20 cellular contexts compared by ENCODE assay signal in the genomic region with DNA sequence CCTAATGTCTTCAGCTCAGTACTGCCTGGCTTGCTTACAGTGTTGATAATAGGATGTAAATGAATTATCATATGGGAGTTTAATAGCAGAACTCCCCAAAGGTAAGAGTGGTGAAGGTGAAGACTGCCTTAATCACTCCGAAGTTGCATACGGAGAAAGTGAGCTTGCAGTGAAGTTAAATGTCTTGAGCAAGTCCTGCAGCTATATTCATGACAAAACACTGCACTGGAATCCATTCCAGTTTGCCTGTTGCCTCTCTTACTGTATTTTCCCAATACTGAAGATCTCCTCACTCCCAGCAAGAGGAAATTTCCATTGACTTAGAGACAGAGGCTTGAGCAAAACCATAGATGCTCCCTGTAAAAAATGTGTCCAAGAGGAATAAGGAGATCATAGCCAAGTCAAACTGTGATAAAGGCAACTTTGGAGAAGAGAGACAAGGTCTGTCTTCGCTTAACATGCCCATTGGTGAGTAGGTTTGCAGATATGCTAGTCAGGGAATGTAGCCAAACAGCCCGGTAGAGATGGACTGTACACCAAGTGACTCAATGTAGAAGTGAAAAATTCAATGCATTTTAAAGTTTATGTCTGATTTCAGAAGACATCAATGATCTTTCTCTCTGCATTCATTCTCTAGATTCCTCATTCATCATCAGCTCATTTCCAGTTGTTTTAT.
DNase-seq lines count a peak whose midpoint lies in the region; ATAC-seq and TF ChIP-seq lines count a peak whose summit lies in the region.
"Had no signal": no experiment of that assay in that cellular context is flagged by ENCODE, and none has a peak within 500 bp of the region (broad histone marks: within the 10 kb centered on the region; RNA-seq: fewer than 3 reads in every experiment).

No MANE protein-coding gene starts in this region.

- H3K36me3 ChIP-seq in MG63: no peaks in the 10 kb centered on the region
- H3K36me3 ChIP-seq in right lobe of liver: no peaks in the 10 kb centered on the region
- H3K36me3 ChIP-seq: cardiac muscle cell, tibial artery had no signal

- H3K27me3 ChIP-seq in MG63: no peaks in the 10 kb centered on the region
- H3K27me3 ChIP-seq in right lobe of liver: no peaks in the 10 kb centered on the region
- H3K27me3 ChIP-seq: cardiac muscle cell, tibial artery had no signal

- WGBS in right lobe of liver (ENCODE audit: insufficient coverage, low coverage, low lambda C conversion rate, missing lambda C conversion rate): 30% methylated on average over 4 of the region's 4 CpGs

- H3K4me1 ChIP-seq in right lobe of liver: peaks cover 0 to 28% (median 12%) of the 10 kb centered on the region in 4 donors

- H3K4me3 ChIP-seq in MG63 (no peak overlapping the region), right lobe of liver (no peak overlapping the region)
- H3K4me3 ChIP-seq: cardiac muscle cell, PC-9, tibial artery had no signal

- no peaks in the 10 kb centered on the region for H3K9me3 ChIP-seq in MG63
- H3K9me3 ChIP-seq in right lobe of liver: no peaks in the 10 kb centered on the region
- H3K9me3 ChIP-seq: tibial artery had no signal

- DNase-seq in AG20443 (ENCODE audit: low spot score): peak; percentile 29
- DNase-seq in MG63: peak; percentile 10
- DNase-seq in epithelial cell of prostate (ENCODE audit: low read depth, low spot score): peak; percentile 1
- DNase-seq in right lobe of liver: no peak
- no peak for DNase-seq in NCI-H2029 (lab: John Stamatoyannopoulos, UW)
- DNase-seq: activated CD4-positive, alpha-beta T cell treated with anti-CD3 and anti-CD28 coated beads for 4 hours; activated effector memory CD4-positive, alpha-beta T cell treated with anti-CD3 and anti-CD28 coated beads, Interleukin-2, amount 50 U/mL, for 16 hours; activated naive CD8-positive, alpha-beta T cell treated with anti-CD3 and anti-CD28 coated beads, Interleukin-2, amount 50 U/mL, for 24 hours; dermis blood vessel endothelial cell; NCI-H1694 treated with DMSO at 0.1 percent for 48 hours; nephron progenitor cell; PC-9; small intestine; stimulated activated CD4-positive, alpha-beta T cell treated with anti-CD3 and anti-CD28 coated beads, Interleukin-2, amount 100 ng/mL, for 48 hours; tibial artery had no signal

- intact Hi-C loops in right lobe of liver (cut with DNase I): no loop called here

- no peak for TF ChIP-seq CTCF in right lobe of liver (IDR thresholded peaks at IDR 0.05)

- H3K27ac ChIP-seq in epithelial cell of prostate (no peak overlapping the region), right lobe of liver (peak overlapping the region in 1 of 3 donors; percentile 56)
- H3K27ac ChIP-seq: cardiac muscle cell, PC-9, tibial artery had no signal

- ATAC-seq in right lobe of liver (peak in 3 of 4 donors; percentile 13 to 50 (median 24)), GM18505 (IDR thresholded peaks at IDR 0.05; ENCODE audit: unreplicated experiment) (no peak), GM21515 (IDR thresholded peaks at IDR 0.05; ENCODE audit: unreplicated experiment) (no peak), HG03565 (IDR thresholded peaks at IDR 0.05; ENCODE audit: unreplicated experiment) (no peak)
- ATAC-seq: activated naive CD8-positive, alpha-beta T cell treated with anti-CD3 and anti-CD28 coated beads, Interleukin-2, amount 50 U/mL, for 24 hours; HCT116 had no signal

- TF ChIP-seq POLR2A in right lobe of liver (IDR thresholded peaks at IDR 0.05): no peak
- TF ChIP-seq POLR2A in GM18505 (IDR thresholded peaks at IDR 0.05; ENCODE audit: borderline replicate concordance, extremely low read depth, insufficient read depth, insufficient read length): no peak

Comparison
In these comparisons a context has a peak if more than half of its experiments do, and no peak if none do; other contexts are left out.
1. DNase-seq: peak in AG20443 (single experiment), MG63 (single experiment) and epithelial cell of prostate (single experiment); none in right lobe of liver (0 of 3) and NCI-H2029 (single experiment).
2. ATAC-seq: peak in right lobe of liver (3 of 4); none in GM18505 (single experiment), GM21515 (single experiment) and HG03565 (single experiment).